ENCODE assay signal across 9 cellular contexts in the genomic region with DNA sequence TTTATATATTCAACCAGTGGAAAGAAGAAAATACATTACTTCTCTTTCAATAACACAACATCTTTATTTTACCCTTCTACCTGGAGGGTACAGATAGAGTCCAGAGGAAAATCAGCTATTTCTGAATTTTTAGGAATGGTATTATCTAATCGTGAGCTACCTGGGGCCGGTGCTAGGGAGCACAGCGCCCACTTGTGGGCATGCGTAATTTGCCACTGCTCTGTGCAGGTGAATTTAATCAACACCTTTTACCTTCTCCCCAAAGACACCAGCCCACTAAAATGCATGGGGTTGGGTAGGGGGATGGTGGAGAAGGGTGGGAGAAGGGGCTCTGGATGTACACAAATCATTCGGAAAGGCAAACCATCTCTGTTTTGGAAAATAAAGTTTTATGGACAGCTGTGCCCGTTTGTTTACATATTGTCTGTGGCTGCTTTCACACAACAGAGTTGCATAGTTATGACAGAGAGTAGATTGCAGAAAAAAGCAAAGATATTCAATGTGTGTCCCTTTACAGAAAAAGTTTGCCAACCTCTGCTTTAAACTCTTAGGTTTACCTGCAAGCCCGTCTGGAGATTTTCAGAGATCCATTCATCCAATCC. TPM values are rescaled to one million over a fixed set of nuclear protein-coding genes. Genes with fewer than 3 reads are reported as not detected.
DNase-seq lines count a peak whose midpoint lies in the region; ATAC-seq and TF ChIP-seq lines count a peak whose summit lies in the region.
"Had no signal": no experiment of that assay in that cellular context is flagged by ENCODE, and none has a peak within 500 bp of the region (broad histone marks: within the 10 kb centered on the region; RNA-seq: fewer than 3 reads in every experiment).

No MANE protein-coding gene starts in this region.

- H3K27me3 ChIP-seq in breast epithelium: no peaks in the 10 kb centered on the region
- H3K27me3 ChIP-seq in PC-9 (ENCODE audit: insufficient read depth, low read depth): no peaks in the 10 kb centered on the region
- H3K27me3 ChIP-seq in esophagus muscularis mucosa: no peaks in the 10 kb centered on the region

- no peak for TF ChIP-seq EP300 in esophagus muscularis mucosa (IDR thresholded peaks at IDR 0.05)

- H3K4me3 Mint-ChIP-seq in MCF 10A (ENCODE audit: unreplicated experiment): no peak overlapping the region

- no peaks in the 10 kb centered on the region for H3K27me3 Mint-ChIP-seq in MCF 10A (ENCODE audit: insufficient read depth, unreplicated experiment)

- H3K4me1 ChIP-seq in breast epithelium: no peaks in the 10 kb centered on the region
- no peaks in the 10 kb centered on the region for H3K4me1 ChIP-seq in PC-9 (replicated peaks; ENCODE audit: insufficient read depth)
- H3K4me1 ChIP-seq in esophagus muscularis mucosa: no peaks in the 10 kb centered on the region

- TF ChIP-seq CTCF in MCF 10A (IDR thresholded peaks at IDR 0.05; ENCODE audit: unreplicated experiment) (peak; percentile 86), breast epithelium (IDR thresholded peaks at IDR 0.05) (no peak), PC-9 (conservative IDR thresholded peaks at IDR 0.05) (peak; percentile 94), esophagus muscularis mucosa (IDR thresholded peaks at IDR 0.05) (peak in 1 of 3 experiments; percentile 31)

- POLR2A ChIA-PET in MCF 10A (lab: Yijun Ruan, JAX) (interaction anchor here (0.5 to 1.2 kb wide), 2 partner anchors 619 to 854 kb away, joined by 3 to 4 read pairs; no protein-coding TSS in a partner anchor), PC-9 (lab: Charles Lee; ENCODE audit: unreplicated experiment) (no interaction called here)

- H3K4me3 ChIP-seq in breast epithelium (no peak overlapping the region), PC-9 (no peak overlapping the region), esophagus muscularis mucosa (no peak overlapping the region)

- H3F3A ChIP-seq in PC-9 (ENCODE audit: insufficient read depth, low read depth): no peaks in the 10 kb centered on the region

- H2AFZ ChIP-seq in PC-9: no peak overlapping the region

- H3K36me3 ChIP-seq in breast epithelium: no peaks in the 10 kb centered on the region
- no peaks in the 10 kb centered on the region for H3K36me3 ChIP-seq in PC-9 (ENCODE audit: low read depth)
- H3K36me3 ChIP-seq in esophagus muscularis mucosa: no peaks in the 10 kb centered on the region

- 36% methylated on average over 7 of the region's 7 CpGs for WGBS in esophagus muscularis mucosa

- intact Hi-C loops in MCF 10A (cut with micrococcal nuclease): loop anchor here (1.0 to 5.0 kb wide), 4 partner anchors 601 to 1176 kb away; no protein-coding TSS in a partner anchor
- intact Hi-C loops in breast epithelium (cut with DNase I; ENCODE audit: low total_unique reads): no loop called here
- intact Hi-C loops in PC-9 (cut with micrococcal nuclease; ENCODE audit: unreplicated experiment): loop anchor here (2.0 kb wide), 1 partner anchor 620 kb away; no protein-coding TSS in a partner anchor
- intact Hi-C loops in esophagus muscularis mucosa (cut with DNase I): no loop called here

- peak; percentile 48 for ATAC-seq in HG02973 (IDR thresholded peaks at IDR 0.05; ENCODE audit: unreplicated experiment)

- H3K4me1 Mint-ChIP-seq in MCF 10A (ENCODE audit: insufficient read depth, unreplicated experiment): no peaks in the 10 kb centered on the region

- H3K9me3 Mint-ChIP-seq in MCF 10A (ENCODE audit: unreplicated experiment): no peaks in the 10 kb centered on the region

- no peaks in the 10 kb centered on the region for H4K20me1 ChIP-seq in PC-9 (ENCODE audit: insufficient read depth)

- peak; percentile 49 for DNase-seq in MCF 10A (ENCODE audit: unreplicated experiment)
- no peak for DNase-seq in breast epithelium (ENCODE audit: low spot score in 2 of 2)
- peak in 1 of 2 experiments; percentile 31 for DNase-seq in PC-9
- peak; percentile 37 for DNase-seq in left kidney (ENCODE audit: low read depth, low spot score)
- DNase-seq in NK-92 treated with Interleukin-12 subunit alpha and Interleukin-12 subunit beta, amount 100 ng/mL, for 24 hours (lab: John Stamatoyannopoulos, UW): no peak
- DNase-seq in NCI-H128 (lab: John Stamatoyannopoulos, UW; ENCODE audit: unreplicated experiment): no peak
- no peak for DNase-seq in esophagus muscularis mucosa (ENCODE audit: extremely low spot score)

- no peaks in the 10 kb centered on the region for H3K9me3 ChIP-seq in breast epithelium
- H3K9me3 ChIP-seq in PC-9 (ENCODE audit: insufficient read depth, low read depth): no peaks in the 10 kb centered on the region
- H3K9me3 ChIP-seq in esophagus muscularis mucosa: no peaks in the 10 kb centered on the region

- H3K36me3 Mint-ChIP-seq in MCF 10A (ENCODE audit: insufficient read depth, unreplicated experiment): no peaks in the 10 kb centered on the region

- TF ChIP-seq POLR2A in breast epithelium (IDR thresholded peaks at IDR 0.05) (no peak), esophagus muscularis mucosa (IDR thresholded peaks at IDR 0.05; ENCODE audit: low read depth) (no peak)

- H3K27ac ChIP-seq in breast epithelium (no peak overlapping the region), PC-9 (no peak overlapping the region), esophagus muscularis mucosa (replicated peaks in 1 of 4) (no peak overlapping the region)

- no peak overlapping the region for H3K27ac Mint-ChIP-seq in MCF 10A (ENCODE audit: low read depth, unreplicated experiment)

- CTCF ChIA-PET in MCF 10A (lab: Yijun Ruan, JAX): interaction anchor here (0.5 to 2.8 kb wide), 26 partner anchors 10 to 1147 kb away, joined by 3 to 28 read pairs (median 4); no protein-coding TSS in a partner anchor
- CTCF ChIA-PET in PC-9 (lab: Charles Lee): no interaction called here

- BruUV-seq in MCF 10A (replicated peaks; lab: Mats Ljungman, UMichigan) (no TSS peak), PC-9 (replicated peaks; lab: Mats Ljungman, UMichigan) (no TSS peak)

- H3K9me2 ChIP-seq in PC-9 (ENCODE audit: insufficient read depth): no peaks in the 10 kb centered on the region

- no peak overlapping the region for H3K4me2 ChIP-seq in PC-9

- H3K79me2 ChIP-seq in PC-9 (ENCODE audit: low read depth): no peaks in the 10 kb centered on the region

RNA-seq across cellular contexts. Expression of a gene that starts 51.5 kb away (rescaled TPM):
- not detected in 2 replicates for total RNA-seq in MCF 10A (2022)
- total RNA-seq in breast epithelium: 1 to 10 TPM in 1 of 3 donors, under 1 TPM in 2; under 0.01 to 1.6 (median 0.15) TPM
- not detected in 2 replicates for total RNA-seq in PC-9 (2021)
- under 1 TPM in 3 of 4 donors, not detected in 1; 0.46 to 0.99 (median 0.83) TPM for total RNA-seq in esophagus muscularis mucosa
- total RNA-seq: pulmonary artery endothelial cell had no signal

Comparison
In these comparisons a context has a peak if more than half of its experiments do, and no peak if none do; other contexts are left out.
1. DNase-seq: peak in MCF 10A (single experiment) and left kidney (single experiment); none in breast epithelium (0 of 2), NK-92 treated with Interleukin-12 subunit alpha and Interleukin-12 subunit beta, amount 100 ng/mL, for 24 hours (single experiment), NCI-H128 (single experiment) and esophagus muscularis mucosa (single experiment).
2. CTCF ChIP-seq: peak in MCF 10A (single experiment) and PC-9 (single experiment); none in breast epithelium (0 of 3).
3. intact Hi-C loops: an anchor here in MCF 10A (1.0 to 5.0 kb wide) and PC-9 (2.0 kb wide); none called in breast epithelium and esophagus muscularis mucosa.